ENCODE assay signal across 13 cellular contexts in the genomic region with DNA sequence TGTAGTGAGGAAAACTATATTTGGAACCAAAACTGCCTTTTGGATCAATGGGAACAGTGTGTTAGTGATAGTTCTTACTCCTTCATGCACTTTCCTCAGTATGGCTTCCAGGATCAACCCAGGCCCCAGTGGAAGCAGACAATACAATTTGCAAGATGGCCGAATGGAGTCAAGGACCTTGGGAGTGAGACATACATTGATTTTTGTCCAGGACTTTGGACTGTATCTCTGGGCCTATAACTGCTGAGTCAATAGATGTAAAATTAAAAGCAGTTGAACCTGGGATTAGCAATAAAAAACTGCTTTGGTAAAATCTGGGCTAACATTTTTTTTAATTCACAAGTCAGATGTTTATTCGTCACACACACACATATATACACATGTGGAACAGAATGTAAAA. TPM values are rescaled to one million over a fixed set of nuclear protein-coding genes. Genes with fewer than 3 reads are reported as not detected.
A peak's percentile ranks its signal among the peaks of the same experiment; 100 is the strongest.
DNase-seq lines count a peak whose midpoint lies in the region; ATAC-seq and TF ChIP-seq lines count a peak whose summit lies in the region.
"Had no signal": no experiment of that assay in that cellular context is flagged by ENCODE, and none has a peak within 500 bp of the region (broad histone marks: within the 10 kb centered on the region; RNA-seq: fewer than 3 reads in every experiment).

No MANE protein-coding gene starts in this region.

- intact Hi-C loops in PC-9 (cut with micrococcal nuclease; ENCODE audit: unreplicated experiment) = no loop called here

- POLR2A ChIA-PET in SK-N-SH (lab: Yijun Ruan, JAX) = no interaction called here
- POLR2A ChIA-PET in PC-9 (lab: Charles Lee; ENCODE audit: unreplicated experiment) = interaction anchor here (0.7 kb wide), 1 partner anchor 237 kb away, joined by 11 read pairs; no protein-coding TSS in a partner anchor

- TF ChIP-seq RAD21 in SK-N-SH (IDR thresholded peaks at IDR 0.05; ENCODE audit: low read length) = no peak

- no peak for TF ChIP-seq EP300 in SK-N-SH (IDR thresholded peaks at IDR 0.05; ENCODE audit: borderline replicate concordance in 1 of 2, low read depth in 1 of 2, low read length in 1 of 2)

- peak overlapping the region; percentile 66 to 92; a peak in 3 of 4 replicates for H3K4me3 ChIP-seq in SK-N-SH (ENCODE audit: low read depth in 2 of 2, low read length in 1 of 2)
- peak overlapping the region; percentile 93; the same call in 1 of the 2 replicates for H3K4me3 ChIP-seq in PC-9
- H3K4me3 ChIP-seq in foreskin fibroblast (ENCODE audit: low read depth in 1 of 2, low read length in 2 of 2) = peak overlapping the region; percentile 80 to 81
- peak overlapping the region; percentile 91 for H3K4me3 ChIP-seq in rectal smooth muscle tissue (ENCODE audit: low read length)

- H3F3A ChIP-seq in SK-N-SH (replicated peaks; ENCODE audit: insufficient read depth) = no peaks in the 10 kb centered on the region
- 0 out of 2 replicates have a peak, but pooled peaks cover 7% of the 10 kb centered on the region for H3F3A ChIP-seq in PC-9 (ENCODE audit: insufficient read depth, low read depth)

- H3K9me3 ChIP-seq in SK-N-SH (no peaks in the 10 kb centered on the region), PC-9 (ENCODE audit: insufficient read depth, low read depth) (no peaks in the 10 kb centered on the region)
- H3K9me3 ChIP-seq: thyroid gland had no signal

- no peaks in the 10 kb centered on the region for H3K27me3 ChIP-seq in SK-N-SH (ENCODE audit: insufficient read depth)
- no peaks in the 10 kb centered on the region for H3K27me3 ChIP-seq in PC-9 (ENCODE audit: insufficient read depth, low read depth)
- no peaks in the 10 kb centered on the region for H3K27me3 ChIP-seq in rectal smooth muscle tissue (ENCODE audit: control insufficient read depth, insufficient read depth, low read length)
- H3K27me3 ChIP-seq: thyroid gland had no signal

- no peaks in the 10 kb centered on the region for H4K20me1 ChIP-seq in SK-N-SH (ENCODE audit: insufficient read depth)
- H4K20me1 ChIP-seq in PC-9 (ENCODE audit: insufficient read depth) = peaks cover 21% of the 10 kb centered on the region

- H3K9me2 ChIP-seq in SK-N-SH (no peaks in the 10 kb centered on the region), PC-9 (ENCODE audit: insufficient read depth) (no peaks in the 10 kb centered on the region)

- H3K79me2 ChIP-seq in SK-N-SH (ENCODE audit: insufficient read depth) (no peaks in the 10 kb centered on the region; the same call in 1 of the 2 replicates), PC-9 (ENCODE audit: low read depth) (peaks cover 35% of the 10 kb centered on the region)

- no peak overlapping the region for H3K9ac ChIP-seq in SK-N-SH
- H3K9ac ChIP-seq in rectal smooth muscle tissue (ENCODE audit: low read length) = no peak overlapping the region

- H3K4me1 ChIP-seq in SK-N-SH (ENCODE audit: control insufficient read depth in 1 of 2, insufficient read depth in 2 of 2, low read depth in 1 of 2, low read length in 1 of 2) (peaks cover 0 to 12% of the 10 kb centered on the region in 2 experiments; a peak in 3 of 4 replicates), PC-9 (replicated peaks; ENCODE audit: insufficient read depth) (peaks cover 16% of the 10 kb centered on the region), rectal smooth muscle tissue (ENCODE audit: control insufficient read depth, insufficient read depth, low read length) (peaks cover 18% of the 10 kb centered on the region)

- H3K36me3 ChIP-seq in SK-N-SH (replicated peaks in 1 of 2; ENCODE audit: control insufficient read depth in 1 of 2, insufficient read depth in 2 of 2, low read length in 1 of 2) (peaks cover 0 to 13% of the 10 kb centered on the region in 2 experiments), PC-9 (ENCODE audit: low read depth) (peaks cover 10% of the 10 kb centered on the region), rectal smooth muscle tissue (ENCODE audit: control insufficient read depth, insufficient read depth, low read length) (peaks cover 3% of the 10 kb centered on the region)

- 96% methylated on average over 2 of the region's 2 CpGs for WGBS in SK-N-SH (ENCODE audit: low lambda C conversion rate)

- CTCF ChIA-PET in SK-N-SH (lab: Yijun Ruan, JAX) (no interaction called here), PC-9 (lab: Charles Lee) (no interaction called here)

- H2AFZ ChIP-seq in SK-N-SH (ENCODE audit: low read depth) (no peak overlapping the region), PC-9 (no peak overlapping the region)

- DNase-seq in SK-N-SH = no peak
- no peak for DNase-seq in PC-9
- no peak for DNase-seq in foreskin fibroblast
- no peak for DNase-seq in stimulated activated CD8-positive, alpha-beta memory T cell treated with anti-CD3 and anti-CD28 coated beads, Interleukin-4, amount 100 ng/mL, for 48 hours
- DNase-seq in NCI-H2196 treated with DMSO at 0.1 percent for 48 hours (lab: John Stamatoyannopoulos, UW; ENCODE audit: unreplicated experiment) = no peak
- DNase-seq: activated B cell treated with CpG ODN at 0.5 μM for 24 hours; activated naive CD4-positive, alpha-beta T cell treated with anti-CD3 and anti-CD28 coated beads, Interleukin-2, amount 50 U/mL, for 16 hours; islet precursor cell; NCI-H1694 had no signal

- TF ChIP-seq CTCF in SK-N-SH (IDR thresholded peaks at IDR 0.05) = no peak
- TF ChIP-seq CTCF in PC-9 (conservative IDR thresholded peaks at IDR 0.05) = no peak
- no peak for TF ChIP-seq CTCF in foreskin fibroblast (IDR thresholded peaks at IDR 0.05; ENCODE audit: low read depth, low read length)

- BruUV-seq in PC-9 (replicated peaks; lab: Mats Ljungman, UMichigan) = TSS peak; percentile 55

- H3K4me2 ChIP-seq in SK-N-SH = peak overlapping the region; percentile 73; the same call in 1 of the 2 replicates
- peak overlapping the region; percentile 84 for H3K4me2 ChIP-seq in PC-9

- H3K27ac ChIP-seq in SK-N-SH (ENCODE audit: low read depth in 2 of 2, low read length in 1 of 2) (no peak overlapping the region), PC-9 (no peak overlapping the region), rectal smooth muscle tissue (ENCODE audit: low read depth, low read length) (no peak overlapping the region)

- ATAC-seq in SK-N-SH treated with all-trans-retinoic acid at 6 μM for 48 hours = no peak
- ATAC-seq in GM21528 (IDR thresholded peaks at IDR 0.05; ENCODE audit: low FRiP score, unreplicated experiment) = no peak

TF ChIP-seq in SK-N-SH, 30 proteins besides CTCF, POLR2A, EP300 and RAD21 (continues in another document):
- no peak for TF ChIP-seq RCOR1 (IDR thresholded peaks at IDR 0.05; ENCODE audit: low read length)
- TF ChIP-seq JUND (IDR thresholded peaks at IDR 0.05) = no peak
- TF ChIP-seq, protein P1, sequence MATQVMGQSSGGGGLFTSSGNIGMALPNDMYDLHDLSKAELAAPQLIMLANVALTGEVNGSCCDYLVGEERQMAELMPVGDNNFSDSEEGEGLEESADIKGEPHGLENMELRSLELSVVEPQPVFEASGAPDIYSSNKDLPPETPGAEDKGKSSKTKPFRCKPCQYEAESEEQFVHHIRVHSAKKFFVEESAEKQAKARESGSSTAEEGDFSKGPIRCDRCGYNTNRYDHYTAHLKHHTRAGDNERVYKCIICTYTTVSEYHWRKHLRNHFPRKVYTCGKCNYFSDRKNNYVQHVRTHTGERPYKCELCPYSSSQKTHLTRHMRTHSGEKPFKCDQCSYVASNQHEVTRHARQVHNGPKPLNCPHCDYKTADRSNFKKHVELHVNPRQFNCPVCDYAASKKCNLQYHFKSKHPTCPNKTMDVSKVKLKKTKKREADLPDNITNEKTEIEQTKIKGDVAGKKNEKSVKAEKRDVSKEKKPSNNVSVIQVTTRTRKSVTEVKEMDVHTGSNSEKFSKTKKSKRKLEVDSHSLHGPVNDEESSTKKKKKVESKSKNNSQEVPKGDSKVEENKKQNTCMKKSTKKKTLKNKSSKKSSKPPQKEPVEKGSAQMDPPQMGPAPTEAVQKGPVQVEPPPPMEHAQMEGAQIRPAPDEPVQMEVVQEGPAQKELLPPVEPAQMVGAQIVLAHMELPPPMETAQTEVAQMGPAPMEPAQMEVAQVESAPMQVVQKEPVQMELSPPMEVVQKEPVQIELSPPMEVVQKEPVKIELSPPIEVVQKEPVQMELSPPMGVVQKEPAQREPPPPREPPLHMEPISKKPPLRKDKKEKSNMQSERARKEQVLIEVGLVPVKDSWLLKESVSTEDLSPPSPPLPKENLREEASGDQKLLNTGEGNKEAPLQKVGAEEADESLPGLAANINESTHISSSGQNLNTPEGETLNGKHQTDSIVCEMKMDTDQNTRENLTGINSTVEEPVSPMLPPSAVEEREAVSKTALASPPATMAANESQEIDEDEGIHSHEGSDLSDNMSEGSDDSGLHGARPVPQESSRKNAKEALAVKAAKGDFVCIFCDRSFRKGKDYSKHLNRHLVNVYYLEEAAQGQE (IDR thresholded peaks at IDR 0.05; ENCODE audit: low read depth, low read length) = no peak
- no peak for TF ChIP-seq RFX5 (IDR thresholded peaks at IDR 0.05; ENCODE audit: low read length)

TF ChIP-seq in SK-N-SH treated with all-trans-retinoic acid at 6 μM for 48 hours, 23 proteins besides CTCF, POLR2A, EP300 and RAD21 (continues in another document):
- TF ChIP-seq, protein P2, sequence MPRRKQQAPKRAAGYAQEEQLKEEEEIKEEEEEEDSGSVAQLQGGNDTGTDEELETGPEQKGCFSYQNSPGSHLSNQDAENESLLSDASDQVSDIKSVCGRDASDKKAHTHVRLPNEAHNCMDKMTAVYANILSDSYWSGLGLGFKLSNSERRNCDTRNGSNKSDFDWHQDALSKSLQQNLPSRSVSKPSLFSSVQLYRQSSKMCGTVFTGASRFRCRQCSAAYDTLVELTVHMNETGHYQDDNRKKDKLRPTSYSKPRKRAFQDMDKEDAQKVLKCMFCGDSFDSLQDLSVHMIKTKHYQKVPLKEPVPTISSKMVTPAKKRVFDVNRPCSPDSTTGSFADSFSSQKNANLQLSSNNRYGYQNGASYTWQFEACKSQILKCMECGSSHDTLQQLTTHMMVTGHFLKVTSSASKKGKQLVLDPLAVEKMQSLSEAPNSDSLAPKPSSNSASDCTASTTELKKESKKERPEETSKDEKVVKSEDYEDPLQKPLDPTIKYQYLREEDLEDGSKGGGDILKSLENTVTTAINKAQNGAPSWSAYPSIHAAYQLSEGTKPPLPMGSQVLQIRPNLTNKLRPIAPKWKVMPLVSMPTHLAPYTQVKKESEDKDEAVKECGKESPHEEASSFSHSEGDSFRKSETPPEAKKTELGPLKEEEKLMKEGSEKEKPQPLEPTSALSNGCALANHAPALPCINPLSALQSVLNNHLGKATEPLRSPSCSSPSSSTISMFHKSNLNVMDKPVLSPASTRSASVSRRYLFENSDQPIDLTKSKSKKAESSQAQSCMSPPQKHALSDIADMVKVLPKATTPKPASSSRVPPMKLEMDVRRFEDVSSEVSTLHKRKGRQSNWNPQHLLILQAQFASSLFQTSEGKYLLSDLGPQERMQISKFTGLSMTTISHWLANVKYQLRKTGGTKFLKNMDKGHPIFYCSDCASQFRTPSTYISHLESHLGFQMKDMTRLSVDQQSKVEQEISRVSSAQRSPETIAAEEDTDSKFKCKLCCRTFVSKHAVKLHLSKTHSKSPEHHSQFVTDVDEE (CRISPR knock-in tag; IDR thresholded peaks at IDR 0.05) = no peak
- TF ChIP-seq SNAI2 (CRISPR knock-in tag; IDR thresholded peaks at IDR 0.05) = no peak
- TF ChIP-seq RARB (CRISPR knock-in tag; IDR thresholded peaks at IDR 0.05) = no peak
- TF ChIP-seq OSR1 (CRISPR knock-in tag; IDR thresholded peaks at IDR 0.05) = no peak
- no peak for TF ChIP-seq ZNF8 (CRISPR knock-in tag; IDR thresholded peaks at IDR 0.05)

RNA-seq across cellular contexts. Expression of a gene that starts 1.8 kb away (rescaled TPM):
- 2.3 and 3.9 TPM in 2 replicates for polyA plus RNA-seq in SK-N-SH (2012; rRNA removed)
- 4.6 and 5.0 TPM in 2 replicates for polyA plus RNA-seq in SK-N-SH (2012; cell fraction: cytosol; rRNA removed)
- 2.8 and 4.3 TPM in 2 replicates for polyA plus RNA-seq in SK-N-SH (2012; cell fraction: nucleus; rRNA removed)
- total RNA-seq in PC-9 (2021) = 5.7 and 6.9 TPM in 2 replicates
